Comparison of ENCODE assay signal across 22 cellular contexts in genomic region chr17:6578491-6578890, GRCh38.
"Had no signal": no experiment of that assay in that cellular context is flagged by ENCODE, and none has a peak within 500 bp of the region (broad histone marks: within the 10 kb centered on the region; RNA-seq: fewer than 3 reads in every experiment).

No MANE protein-coding gene starts in this region.

- H3K9me3 Mint-ChIP-seq: activated B cell treated with CpG ODN at 0.5 μM for 24 hours; activated naive CD4-positive, alpha-beta T cell treated with anti-CD3 and anti-CD28 coated beads, Interleukin-2, amount 50 U/mL, for 72 hours; activated T-cell treated with anti-CD3 and anti-CD28 coated beads, Interleukin-2, amount 50 U/mL, for 24 hours; activated T-helper 17 cell treated with anti-CD3 and anti-CD28 coated beads, Interleukin-2, amount 50 U/mL, for 72 hours; effector memory CD8-positive, alpha-beta T cell had no signal

- H3K4me1 ChIP-seq: colonic mucosa had no signal

- H3K4me3 Mint-ChIP-seq: activated B cell treated with CpG ODN at 0.5 μM for 24 hours; activated CD4-positive, alpha-beta T cell treated with anti-CD3 and anti-CD28 coated beads for 36 hours; activated T-cell treated with anti-CD3 and anti-CD28 coated beads, Interleukin-2, amount 50 U/mL, for 24 hours; activated T-helper 17 cell treated with anti-CD3 and anti-CD28 coated beads, Interleukin-2, amount 50 U/mL, for 72 hours; brain; effector memory CD8-positive, alpha-beta T cell; neural progenitor cell had no signal

- ATAC-seq: activated CD4-positive, alpha-beta T cell treated with anti-CD3 and anti-CD28 coated beads for 36 hours; activated naive CD4-positive, alpha-beta T cell treated with anti-CD3 and anti-CD28 coated beads, Interleukin-2, amount 50 U/mL, for 72 hours; activated T-helper 17 cell treated with anti-CD3 and anti-CD28 coated beads, Interleukin-2, amount 50 U/mL, for 72 hours; effector memory CD8-positive, alpha-beta T cell; heart right ventricle; stimulated activated naive CD8-positive, alpha-beta T cell treated with anti-CD3 and anti-CD28 coated beads, Interleukin-15, Interleukin-2, amounts not matched to agents 100 U/mL and 50 U/mL, for 24 hours had no signal

- H3K27ac Mint-ChIP-seq: activated B cell treated with CpG ODN at 0.5 μM for 24 hours; activated CD4-positive, alpha-beta T cell treated with anti-CD3 and anti-CD28 coated beads for 36 hours; activated naive CD4-positive, alpha-beta T cell treated with anti-CD3 and anti-CD28 coated beads, Interleukin-2, amount 50 U/mL, for 72 hours; activated T-cell treated with anti-CD3 and anti-CD28 coated beads, Interleukin-2, amount 50 U/mL, for 24 hours; activated T-helper 17 cell treated with anti-CD3 and anti-CD28 coated beads, Interleukin-2, amount 50 U/mL, for 72 hours; neural progenitor cell had no signal

- H3K27ac ChIP-seq: colonic mucosa, dorsolateral prefrontal cortex, heart right ventricle, left ventricle myocardium inferior, neural progenitor cell had no signal

- H3K27me3 ChIP-seq: colonic mucosa, dorsolateral prefrontal cortex, heart right ventricle, neural progenitor cell had no signal

- DNase-seq: activated B cell treated with CpG ODN at 0.5 μM for 24 hours; activated CD4-positive, alpha-beta T cell treated with anti-CD3 and anti-CD28 coated beads for 36 hours; activated CD4-positive, alpha-beta T cell treated with anti-CD3 and anti-CD28 coated beads, Interleukin-2, amount 50 U/mL, for 4 hours; activated CD8-positive, alpha-beta memory T cell treated with anti-CD3 and anti-CD28 coated beads for 24 hours; activated CD8-positive, alpha-beta memory T cell treated with anti-CD3 and anti-CD28 coated beads, Interleukin-2, amount 50 U/mL, for 4 hours; activated T-cell treated with anti-CD3 and anti-CD28 coated beads, Interleukin-2, amount 50 U/mL, for 24 hours; aorta; caudate nucleus; colonic mucosa; dorsolateral prefrontal cortex; effector memory CD8-positive, alpha-beta T cell; heart right ventricle; left ventricle myocardium inferior; posterior cingulate gyrus; retina; stimulated activated CD4-positive, alpha-beta T cell treated with anti-CD3 and anti-CD28 coated beads, Interleukin-4, amount 100 ng/mL, for 4 hours; stimulated activated naive CD8-positive, alpha-beta T cell treated with anti-CD3 and anti-CD28 coated beads, Interleukin-15, Interleukin-2, amounts not matched to agents 100 U/mL and 50 U/mL, for 24 hours; T-helper 9 cell had no signal

- H3K9me3 ChIP-seq: colonic mucosa had no signal

- H3K4me3 ChIP-seq: colonic mucosa, dorsolateral prefrontal cortex, heart right ventricle, left ventricle myocardium inferior, neural progenitor cell had no signal

- H3K36me3 ChIP-seq: colonic mucosa had no signal

- H3K27me3 Mint-ChIP-seq: activated B cell treated with CpG ODN at 0.5 μM for 24 hours; activated CD4-positive, alpha-beta T cell treated with anti-CD3 and anti-CD28 coated beads for 36 hours; activated T-cell treated with anti-CD3 and anti-CD28 coated beads, Interleukin-2, amount 50 U/mL, for 24 hours; activated T-helper 17 cell treated with anti-CD3 and anti-CD28 coated beads, Interleukin-2, amount 50 U/mL, for 72 hours; brain; effector memory CD8-positive, alpha-beta T cell had no signal
